ENCODE assay signal across 8 cellular contexts in the genomic region with DNA sequence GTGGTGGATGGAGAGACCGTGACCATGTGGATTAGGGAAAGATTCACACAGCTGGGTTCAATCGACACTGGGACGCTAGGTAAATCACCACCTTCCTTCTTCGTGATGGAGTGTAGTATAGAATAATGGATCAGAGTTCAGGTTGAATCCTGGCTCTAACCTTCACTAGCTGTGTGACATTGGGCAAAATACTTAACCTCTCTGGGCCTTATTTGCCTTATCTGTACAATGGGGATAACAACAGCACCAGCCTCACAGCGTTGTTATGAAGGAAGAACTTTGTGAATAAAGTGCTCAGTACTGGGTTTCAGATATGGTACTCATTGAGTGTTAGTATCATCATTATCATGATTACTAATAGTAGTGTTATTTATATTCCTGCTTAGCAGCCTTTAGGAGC.
"Had no signal": no experiment of that assay in that cellular context is flagged by ENCODE, and none has a peak within 500 bp of the region (broad histone marks: within the 10 kb centered on the region; RNA-seq: fewer than 3 reads in every experiment).

No MANE protein-coding gene starts in this region.

- H3K4me3 ChIP-seq: GM12878 had no signal

- FAIRE-seq: G401.6, GM12878, GM12891, GM12892, GM18507, GM19239 had no signal

- DNase-seq: GDM1, GF-D8 had no signal

- ATAC-seq: GM12878 had no signal
